Comparison of ENCODE assay signal across 12 cellular contexts in genomic region chr3:98745718-98746117, GRCh38.
"Had no signal": no experiment of that assay in that cellular context is flagged by ENCODE, and none has a peak within 500 bp of the region (broad histone marks: within the 10 kb centered on the region; RNA-seq: fewer than 3 reads in every experiment).

No MANE protein-coding gene starts in this region.

- DNase-seq: activated CD4-positive, alpha-beta T cell treated with anti-CD3 and anti-CD28 coated beads, Interleukin-2, amount 50 U/mL, for 48 hours; activated CD4-positive, CD25-positive, alpha-beta regulatory T cell treated with anti-CD3 and anti-CD28 coated beads, Interleukin-2, amount 50 U/mL, for 72 hours; activated CD8-positive, alpha-beta memory T cell treated with anti-CD3 and anti-CD28 coated beads, Interleukin-2, amount 10 ng/mL, durations not matched to agents 7 days and 5 days; activated effector memory CD4-positive, alpha-beta T cell treated with anti-CD3 and anti-CD28 coated beads, Interleukin-2, amount 50 U/mL, for 16 hours; activated naive CD8-positive, alpha-beta T cell treated with anti-CD3 and anti-CD28 coated beads for 36 hours; activated T-cell treated with anti-CD3 and anti-CD28 coated beads, Interleukin-2, amount 50 U/mL, for 24 hours; dermis blood vessel endothelial cell; hippocampal formation; stimulated activated CD4-positive, alpha-beta T cell treated with anti-CD3 and anti-CD28 coated beads, Interleukin-15, amount 100 ng/mL, for 24 hours; stimulated activated CD4-positive, alpha-beta T cell treated with anti-CD3 and anti-CD28 coated beads, Interleukin-4, amount 100 ng/mL, for 4 hours; stomach had no signal

- H3K4me3 Mint-ChIP-seq: activated CD8-positive, alpha-beta memory T cell treated with anti-CD3 and anti-CD28 coated beads, Interleukin-2, amount 10 ng/mL, durations not matched to agents 7 days and 5 days; activated naive CD8-positive, alpha-beta T cell treated with anti-CD3 and anti-CD28 coated beads for 36 hours; activated T-cell treated with anti-CD3 and anti-CD28 coated beads, Interleukin-2, amount 50 U/mL, for 24 hours; neural crest cell had no signal

- H3K4me1 Mint-ChIP-seq: activated CD8-positive, alpha-beta memory T cell treated with anti-CD3 and anti-CD28 coated beads, Interleukin-2, amount 10 ng/mL, durations not matched to agents 7 days and 5 days; activated naive CD8-positive, alpha-beta T cell treated with anti-CD3 and anti-CD28 coated beads for 36 hours had no signal

- H3K9me3 Mint-ChIP-seq: activated naive CD8-positive, alpha-beta T cell treated with anti-CD3 and anti-CD28 coated beads for 36 hours; activated T-cell treated with anti-CD3 and anti-CD28 coated beads, Interleukin-2, amount 50 U/mL, for 24 hours; neural crest cell had no signal

- H3K27ac Mint-ChIP-seq: activated CD8-positive, alpha-beta memory T cell treated with anti-CD3 and anti-CD28 coated beads, Interleukin-2, amount 10 ng/mL, durations not matched to agents 7 days and 5 days; activated naive CD8-positive, alpha-beta T cell treated with anti-CD3 and anti-CD28 coated beads for 36 hours; activated T-cell treated with anti-CD3 and anti-CD28 coated beads, Interleukin-2, amount 50 U/mL, for 24 hours had no signal

- ATAC-seq: activated CD8-positive, alpha-beta memory T cell treated with anti-CD3 and anti-CD28 coated beads, Interleukin-2, amount 10 ng/mL, durations not matched to agents 7 days and 5 days had no signal

- H3K36me3 Mint-ChIP-seq: activated CD8-positive, alpha-beta memory T cell treated with anti-CD3 and anti-CD28 coated beads, Interleukin-2, amount 10 ng/mL, durations not matched to agents 7 days and 5 days; activated naive CD8-positive, alpha-beta T cell treated with anti-CD3 and anti-CD28 coated beads for 36 hours had no signal
